ENCODE assay signal across 9 cellular contexts in genomic region chr14:22002860-22003284, GRCh38.
DNase-seq lines count a peak whose midpoint lies in the region; ATAC-seq lines count a peak whose summit lies in the region.
"Had no signal": no experiment of that assay in that cellular context is flagged by ENCODE, and none has a peak within 500 bp of the region (broad histone marks: within the 10 kb centered on the region; RNA-seq: fewer than 3 reads in every experiment).

No MANE protein-coding gene starts in this region.

- H3K4me3 Mint-ChIP-seq in CD8-positive, alpha-beta memory T cell: peak overlapping the region; percentile 59 to 77 (median 72)
- H3K4me3 Mint-ChIP-seq in activated T-cell treated with anti-CD3 and anti-CD28 coated beads, Interleukin-2, amount 50 U/mL, for 4 hours: peak overlapping the region; percentile 77
- H3K4me3 Mint-ChIP-seq in stimulated activated naive CD8-positive, alpha-beta T cell treated with anti-CD3 and anti-CD28 coated beads, Interleukin-15, Interleukin-2, amounts not matched to agents 100 ng/mL and 50 ng/mL, for 24 hours: peak overlapping the region; percentile 72

- H3K36me3 Mint-ChIP-seq in CD8-positive, alpha-beta memory T cell: peaks cover 0 to 2% (median 0%) of the 10 kb centered on the region in 3 donors
- H3K36me3 Mint-ChIP-seq in activated T-cell treated with anti-CD3 and anti-CD28 coated beads, Interleukin-2, amount 50 U/mL, for 4 hours (ENCODE audit: insufficient read depth): no peaks in the 10 kb centered on the region
- no peaks in the 10 kb centered on the region for H3K36me3 Mint-ChIP-seq in stimulated activated naive CD8-positive, alpha-beta T cell treated with anti-CD3 and anti-CD28 coated beads, Interleukin-15, Interleukin-2, amounts not matched to agents 100 ng/mL and 50 ng/mL, for 24 hours (ENCODE audit: low read depth)

- peaks cover 15 to 21% (median 20%) of the 10 kb centered on the region in 3 donors for H3K4me1 Mint-ChIP-seq in CD8-positive, alpha-beta memory T cell
- H3K4me1 Mint-ChIP-seq in activated T-cell treated with anti-CD3 and anti-CD28 coated beads, Interleukin-2, amount 50 U/mL, for 4 hours (ENCODE audit: low read depth): peaks cover 24% of the 10 kb centered on the region
- H3K4me1 Mint-ChIP-seq in stimulated activated naive CD8-positive, alpha-beta T cell treated with anti-CD3 and anti-CD28 coated beads, Interleukin-15, Interleukin-2, amounts not matched to agents 100 ng/mL and 50 ng/mL, for 24 hours (ENCODE audit: low read depth): peaks cover 32% of the 10 kb centered on the region

- H3K9me3 Mint-ChIP-seq in CD8-positive, alpha-beta memory T cell: no peaks in the 10 kb centered on the region
- no peaks in the 10 kb centered on the region for H3K9me3 Mint-ChIP-seq in activated T-cell treated with anti-CD3 and anti-CD28 coated beads, Interleukin-2, amount 50 U/mL, for 4 hours
- no peaks in the 10 kb centered on the region for H3K9me3 Mint-ChIP-seq in stimulated activated naive CD8-positive, alpha-beta T cell treated with anti-CD3 and anti-CD28 coated beads, Interleukin-15, Interleukin-2, amounts not matched to agents 100 ng/mL and 50 ng/mL, for 24 hours

- no peak overlapping the region for H3K27ac ChIP-seq in CD8-positive, alpha-beta memory T cell (ENCODE audit: low read depth, low read length)
- H3K27ac ChIP-seq: epithelial cell of prostate had no signal

- no peaks in the 10 kb centered on the region for H3K27me3 Mint-ChIP-seq in CD8-positive, alpha-beta memory T cell
- no peaks in the 10 kb centered on the region for H3K27me3 Mint-ChIP-seq in activated T-cell treated with anti-CD3 and anti-CD28 coated beads, Interleukin-2, amount 50 U/mL, for 4 hours (ENCODE audit: low read depth)
- H3K27me3 Mint-ChIP-seq in stimulated activated naive CD8-positive, alpha-beta T cell treated with anti-CD3 and anti-CD28 coated beads, Interleukin-15, Interleukin-2, amounts not matched to agents 100 ng/mL and 50 ng/mL, for 24 hours: no peaks in the 10 kb centered on the region

- CTCF ChIA-PET in CD8-positive, alpha-beta memory T cell (lab: Charles Lee): interaction anchor here (0.7 to 1.6 kb wide), 9 partner anchors 9 to 568 kb away, joined by 3 to 6 read pairs (median 3); no protein-coding TSS in a partner anchor

- H3K4me1 ChIP-seq in CD8-positive, alpha-beta memory T cell (ENCODE audit: insufficient read depth, low read length): peaks cover 6% of the 10 kb centered on the region

- no peaks in the 10 kb centered on the region for H3K27me3 ChIP-seq in CD8-positive, alpha-beta memory T cell (ENCODE audit: insufficient read depth, low read length, poor library complexity, severe bottlenecking)

- peak; percentile 28 to 74 (median 58) for DNase-seq in CD8-positive, alpha-beta memory T cell
- peak; percentile 100 for DNase-seq in NCI-H82 (lab: John Stamatoyannopoulos, UW)
- DNase-seq in activated T-cell treated with anti-CD3 and anti-CD28 coated beads, Interleukin-2, amount 50 U/mL, for 4 hours: peak; percentile 59
- DNase-seq in iPS-NIHi7 (ENCODE audit: extremely low spot score): peak; percentile 51

- H3K9me3 ChIP-seq in CD8-positive, alpha-beta memory T cell (ENCODE audit: low read length): no peaks in the 10 kb centered on the region

- peak overlapping the region; percentile 46 for H3K4me3 ChIP-seq in CD8-positive, alpha-beta memory T cell (ENCODE audit: low read length)

- peak; percentile 69 to 75 for ATAC-seq in activated T-cell treated with anti-CD3 and anti-CD28 coated beads, Interleukin-2, amount 50 U/mL, for 4 hours
- ATAC-seq in HG03135 (IDR thresholded peaks at IDR 0.05; ENCODE audit: unreplicated experiment) (no peak), HG03139 (IDR thresholded peaks at IDR 0.05; ENCODE audit: unreplicated experiment) (no peak), HG02798 (IDR thresholded peaks at IDR 0.05; ENCODE audit: poor library complexity, unreplicated experiment) (no peak)

- peak overlapping the region; percentile 14 to 96 (median 80) for H3K27ac Mint-ChIP-seq in CD8-positive, alpha-beta memory T cell
- H3K27ac Mint-ChIP-seq in stimulated activated naive CD8-positive, alpha-beta T cell treated with anti-CD3 and anti-CD28 coated beads, Interleukin-15, Interleukin-2, amounts not matched to agents 100 ng/mL and 50 ng/mL, for 24 hours: peak overlapping the region; percentile 94

- no peaks in the 10 kb centered on the region for H3K36me3 ChIP-seq in CD8-positive, alpha-beta memory T cell (ENCODE audit: insufficient read depth, low read length)

- POLR2A ChIA-PET in CD8-positive, alpha-beta memory T cell (lab: Charles Lee): no interaction called here

Comparison
In these comparisons a context has a peak if more than half of its experiments do, and no peak if none do; other contexts are left out.
1. ATAC-seq: peak in activated T-cell treated with anti-CD3 and anti-CD28 coated beads, Interleukin-2, amount 50 U/mL, for 4 hours (2 of 2); none in HG03135 (single experiment), HG03139 (single experiment) and HG02798 (single experiment).
2. Peak in every context shown above with its lines, with median percentiles within 50 percentile points of each other: DNase-seq and H3K4me3 Mint-ChIP-seq.